Comparison of ENCODE assay signal across 15 cellular contexts in genomic region chr2:37676274-37676673, GRCh38. TPM values are rescaled to one million over a fixed set of nuclear protein-coding genes. Genes with fewer than 3 reads are reported as not detected.
DNase-seq lines count a peak whose midpoint lies in the region; FAIRE-seq and TF ChIP-seq lines count a peak whose summit lies in the region.
"Had no signal": no experiment of that assay in that cellular context is flagged by ENCODE, and none has a peak within 500 bp of the region (broad histone marks: within the 10 kb centered on the region; RNA-seq: fewer than 3 reads in every experiment).

No MANE protein-coding gene starts in this region.

- H3K9ac ChIP-seq in endothelial cell of umbilical vein (replicated peaks; ENCODE audit: extremely low read depth, insufficient read depth, low read length): no peak overlapping the region

- CTCF ChIA-PET in endothelial cell of umbilical vein (lab: Charles Lee): interaction anchor here (0.7 to 3.8 kb wide), 13 partner anchors 9 to 280 kb away, joined by 3 to 38 read pairs (median 4); no protein-coding TSS in a partner anchor

- POLR2A ChIA-PET in endothelial cell of umbilical vein (lab: Charles Lee): interaction anchor here (0.6 kb wide), 1 partner anchor 157 kb away, joined by 4 read pairs; no protein-coding TSS in a partner anchor

- in situ Hi-C loops in KBM-7 (cut with MboI; ENCODE audit: low pct_unique_long_range_greater_than_20kb, low sequenced_read_pairs): no loop called here
- in situ Hi-C loops in GM13976 (cut with MboI; ENCODE audit: low sequenced_read_pairs, unreplicated experiment): loop anchor here (10.0 kb wide), 1 partner anchor 149 kb away; no protein-coding TSS in a partner anchor

- H3K4me1 ChIP-seq in endothelial cell of umbilical vein (ENCODE audit: control insufficient read depth, extremely low read depth, insufficient read depth, low read length): peaks cover 17% of the 10 kb centered on the region

- peak; percentile 85 for FAIRE-seq in endothelial cell of umbilical vein (lab: Jason Lieb, UNC)
- FAIRE-seq: colon had no signal

- intact Hi-C loops in endothelial cell of umbilical vein (cut with micrococcal nuclease): no loop called here
- intact Hi-C loops in activated CD4-positive, alpha-beta T cell treated with anti-CD3 and anti-CD28 coated beads, Interleukin-2, amount 10 ng/mL, durations not matched to agents 24 days and 14 days (cut with micrococcal nuclease): no loop called here

- H3K27ac ChIP-seq in endothelial cell of umbilical vein (ENCODE audit: insufficient read depth, low read depth, low read length): peak overlapping the region; percentile 47
- H3K27ac ChIP-seq: HL-60 had no signal

- H3K4me1 Mint-ChIP-seq in activated CD4-positive, alpha-beta T cell treated with anti-CD3 and anti-CD28 coated beads, Interleukin-2, amount 10 ng/mL, durations not matched to agents 24 days and 14 days: peaks cover 10% of the 10 kb centered on the region

- no peaks in the 10 kb centered on the region for H3K9me3 ChIP-seq in endothelial cell of umbilical vein (replicated peaks; ENCODE audit: control insufficient read depth, insufficient read depth, low read length)

- TF ChIP-seq POLR2A in endothelial cell of umbilical vein (IDR thresholded peaks at IDR 0.05; ENCODE audit: low read depth, low read length): no peak

- H3K4me2 ChIP-seq in endothelial cell of umbilical vein (ENCODE audit: insufficient read depth, low read length): peak overlapping the region; percentile 35

- H2AFZ ChIP-seq in endothelial cell of umbilical vein (ENCODE audit: low read depth, low read length): no peak overlapping the region

- H3K79me2 ChIP-seq in endothelial cell of umbilical vein (ENCODE audit: control insufficient read depth, insufficient read depth, low read length): peaks cover 1% of the 10 kb centered on the region

- H3K27ac Mint-ChIP-seq in activated CD4-positive, alpha-beta T cell treated with anti-CD3 and anti-CD28 coated beads, Interleukin-2, amount 10 ng/mL, durations not matched to agents 24 days and 14 days: no peak overlapping the region
- H3K27ac Mint-ChIP-seq: activated naive CD4-positive, alpha-beta T cell treated with anti-CD3 and anti-CD28 coated beads, Interleukin-2, amount 50 U/mL, for 24 hours; CD8-positive, alpha-beta T cell; nephron had no signal

- no TSS peak for BruUV-seq in endothelial cell of umbilical vein (replicated peaks; lab: Mats Ljungman, UMichigan)

- peaks cover 5% of the 10 kb centered on the region for H3K9me3 Mint-ChIP-seq in activated CD4-positive, alpha-beta T cell treated with anti-CD3 and anti-CD28 coated beads, Interleukin-2, amount 10 ng/mL, durations not matched to agents 24 days and 14 days
- H3K9me3 Mint-ChIP-seq: activated naive CD4-positive, alpha-beta T cell treated with anti-CD3 and anti-CD28 coated beads, Interleukin-2, amount 50 U/mL, for 24 hours; CD8-positive, alpha-beta T cell; nephron had no signal

- no peaks in the 10 kb centered on the region for H3K36me3 Mint-ChIP-seq in activated CD4-positive, alpha-beta T cell treated with anti-CD3 and anti-CD28 coated beads, Interleukin-2, amount 10 ng/mL, durations not matched to agents 24 days and 14 days (ENCODE audit: low read depth)

- H3K36me3 ChIP-seq in endothelial cell of umbilical vein (ENCODE audit: control insufficient read depth in 2 of 2, extremely low read depth in 1 of 2, insufficient read depth in 2 of 2, low read length in 2 of 2): no peaks in the 10 kb centered on the region

- no peak overlapping the region for H3K4me3 ChIP-seq in endothelial cell of umbilical vein (replicated peaks in 1 of 3; ENCODE audit: insufficient read depth in 1 of 3, low read depth in 1 of 3, low read length in 3 of 3)
- H3K4me3 ChIP-seq: skin epidermis had no signal

- TF ChIP-seq CTCF in endothelial cell of umbilical vein (IDR thresholded peaks at IDR 0.05; ENCODE audit: extremely low read depth in 1 of 2, insufficient read depth in 1 of 2, low read depth in 1 of 2, low read length in 2 of 2): no peak
- TF ChIP-seq CTCF in GM13976 (IDR thresholded peaks at IDR 0.05; ENCODE audit: borderline replicate concordance, control extremely low read depth, extremely low read depth, insufficient read depth, missing control alignments): no peak

- H3K27me3 Mint-ChIP-seq in activated CD4-positive, alpha-beta T cell treated with anti-CD3 and anti-CD28 coated beads, Interleukin-2, amount 10 ng/mL, durations not matched to agents 24 days and 14 days: peaks cover 6% of the 10 kb centered on the region
- H3K27me3 Mint-ChIP-seq: activated naive CD4-positive, alpha-beta T cell treated with anti-CD3 and anti-CD28 coated beads, Interleukin-2, amount 50 U/mL, for 24 hours had no signal

- no peaks in the 10 kb centered on the region for H4K20me1 ChIP-seq in endothelial cell of umbilical vein (replicated peaks; ENCODE audit: control insufficient read depth, extremely low read depth, insufficient read depth, low read length)

- DNase-seq in HCEC 1CT: peak; percentile 71
- DNase-seq in NCI-H774 (lab: John Stamatoyannopoulos, UW): peak; percentile 27
- DNase-seq in endothelial cell of umbilical vein (ENCODE audit: low read depth, low spot score): peak; percentile 84
- peak; percentile 97 for DNase-seq in renal cortical epithelial cell (ENCODE audit: low read depth)
- no peak for DNase-seq in KBM-7
- DNase-seq in activated CD4-positive, alpha-beta T cell treated with anti-CD3 and anti-CD28 coated beads, Interleukin-2, amount 10 ng/mL, durations not matched to agents 24 days and 14 days: no peak
- DNase-seq in GM13976 (ENCODE audit: low spot score): no peak
- DNase-seq: CD8-positive, alpha-beta T cell; NCI-H1092 treated with DMSO at 0.1 percent for 48 hours; NCI-H526 had no signal

- H3K9me1 ChIP-seq in endothelial cell of umbilical vein (replicated peaks; ENCODE audit: control insufficient read depth, extremely low read depth, insufficient read depth, low read length): no peaks in the 10 kb centered on the region

- H3K27me3 ChIP-seq in endothelial cell of umbilical vein (ENCODE audit: control insufficient read depth in 2 of 2, insufficient read depth in 2 of 2, low read length in 2 of 2): no peaks in the 10 kb centered on the region

- H3K4me3 Mint-ChIP-seq in activated CD4-positive, alpha-beta T cell treated with anti-CD3 and anti-CD28 coated beads, Interleukin-2, amount 10 ng/mL, durations not matched to agents 24 days and 14 days: no peak overlapping the region
- H3K4me3 Mint-ChIP-seq: activated naive CD4-positive, alpha-beta T cell treated with anti-CD3 and anti-CD28 coated beads, Interleukin-2, amount 50 U/mL, for 24 hours; CD8-positive, alpha-beta T cell; nephron had no signal

- dilution Hi-C loops in endothelial cell of umbilical vein (cut with MboI; ENCODE audit: extremely low pct_ligation_motif_present, low sequenced_read_pairs): no loop called here

TF ChIP-seq in endothelial cell of umbilical vein, 7 proteins besides CTCF, POLR2A, EP300 and RAD21:
- peak; percentile 98 for TF ChIP-seq JUN (IDR thresholded peaks at IDR 0.05; ENCODE audit: borderline replicate concordance, insufficient read depth, insufficient read length, low read depth)
- no peak for TF ChIP-seq POLR2AphosphoS5 (IDR thresholded peaks at IDR 0.05; ENCODE audit: insufficient read depth, low read depth, low read length)
- no peak for TF ChIP-seq EZH2 (IDR thresholded peaks at IDR 0.05; ENCODE audit: borderline replicate concordance, low read depth, low read length, severe bottlenecking)
- peak; percentile 95 for TF ChIP-seq FOS (IDR thresholded peaks at IDR 0.05; ENCODE audit: borderline replicate concordance, insufficient read depth, low read length)
- TF ChIP-seq MYC (IDR thresholded peaks at IDR 0.05; ENCODE audit: low read depth, low read length): no peak
- TF ChIP-seq, protein P1, sequence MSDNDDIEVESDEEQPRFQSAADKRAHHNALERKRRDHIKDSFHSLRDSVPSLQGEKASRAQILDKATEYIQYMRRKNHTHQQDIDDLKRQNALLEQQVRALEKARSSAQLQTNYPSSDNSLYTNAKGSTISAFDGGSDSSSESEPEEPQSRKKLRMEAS (IDR thresholded peaks at IDR 0.05; ENCODE audit: insufficient read depth, insufficient read length): no peak

RNA-seq across cellular contexts. Expression of gene CDC42EP3, which starts 4.8 kb away (rescaled TPM):
- total RNA-seq in endothelial cell of umbilical vein (40.2 and 54.7 TPM in 2 replicates), renal cortical epithelial cell (22.2 and 33.2 TPM in 2 replicates)
- polyA plus RNA-seq in endothelial cell of umbilical vein: 14.6 and 14.9 TPM in 2 replicates
- polyA plus RNA-seq in endothelial cell of umbilical vein (2011; cell fraction: cytosol; rRNA removed): 23.3 and 25.2 TPM in 2 replicates
- polyA plus RNA-seq in endothelial cell of umbilical vein (2011; cell fraction: nucleus; rRNA removed): 20.4 and 27.5 TPM in 2 replicates
- polyA plus RNA-seq in endothelial cell of umbilical vein (2012): 12.7 and 22.3 TPM in 2 replicates
- polyA minus RNA-seq in endothelial cell of umbilical vein: 21.0 and 23.1 TPM in 2 replicates
- polyA minus RNA-seq in endothelial cell of umbilical vein (2011; cell fraction: cytosol; rRNA and poly(A)+ RNA removed): 1.1 TPM
- 19.4 and 31.1 TPM in 2 replicates for polyA minus RNA-seq in endothelial cell of umbilical vein (2011; cell fraction: nucleus; rRNA and poly(A)+ RNA removed)
- total RNA-seq in activated CD4-positive, alpha-beta T cell treated with anti-CD3 and anti-CD28 coated beads, Interleukin-2, amount 10 ng/mL, durations not matched to agents 24 days and 14 days: 10.9 and 12.8 TPM in 2 replicates

Comparison
In these comparisons a context has a peak if more than half of its experiments do, and no peak if none do; other contexts are left out.
1. DNase-seq: peak in HCEC 1CT (single experiment), NCI-H774 (single experiment), endothelial cell of umbilical vein (single experiment) and renal cortical epithelial cell (single experiment); none in KBM-7 (single experiment), activated CD4-positive, alpha-beta T cell treated with anti-CD3 and anti-CD28 coated beads, Interleukin-2, amount 10 ng/mL, durations not matched to agents 24 days and 14 days (single experiment) and GM13976 (single experiment).